20 cellular contexts compared by ENCODE assay signal in genomic region chr17:61057257-61057656, GRCh38.
DNase-seq lines count a peak whose midpoint lies in the region; ATAC-seq lines count a peak whose summit lies in the region.
"Had no signal": no experiment of that assay in that cellular context is flagged by ENCODE, and none has a peak within 500 bp of the region (broad histone marks: within the 10 kb centered on the region; RNA-seq: fewer than 3 reads in every experiment).

No MANE protein-coding gene starts in this region.

- H3K27ac Mint-ChIP-seq in activated naive CD8-positive, alpha-beta T cell treated with anti-CD3 and anti-CD28 coated beads, Interleukin-2, amount 10 ng/mL, durations not matched to agents 7 days and 5 days = peak overlapping the region; percentile 39
- no peak overlapping the region for H3K27ac Mint-ChIP-seq in activated naive CD8-positive, alpha-beta T cell treated with anti-CD3 and anti-CD28 coated beads for 36 hours
- H3K27ac Mint-ChIP-seq in activated CD8-positive, alpha-beta T cell treated with anti-CD3 and anti-CD28 coated beads, Interleukin-2, amount 10 ng/mL, durations not matched to agents 7 days and 5 days = no peak overlapping the region
- H3K27ac Mint-ChIP-seq in stimulated activated naive CD8-positive, alpha-beta T cell treated with anti-CD3 and anti-CD28 coated beads, Interleukin-15, amount 100 ng/mL, for 72 hours = peak overlapping the region in 1 of 2 donors; percentile 21
- H3K27ac Mint-ChIP-seq: CD8-positive, alpha-beta T cell; T-helper 1 cell treated with Interleukin-12 subunit alpha and Interleukin-12 subunit beta and Interleukin-4 antibody, amounts not matched to agents 30 μg/mL and 1 μg/mL, for 36 hours had no signal

- no peak overlapping the region for H3K27ac ChIP-seq in epithelial cell of prostate
- H3K27ac ChIP-seq: right atrium auricular region, SK-N-MC had no signal

- DNase-seq in activated naive CD8-positive, alpha-beta T cell treated with anti-CD3 and anti-CD28 coated beads, Interleukin-2, amount 10 ng/mL, durations not matched to agents 7 days and 5 days = no peak
- no peak for DNase-seq in activated naive CD8-positive, alpha-beta T cell treated with anti-CD3 and anti-CD28 coated beads for 36 hours
- DNase-seq in activated CD8-positive, alpha-beta T cell treated with anti-CD3 and anti-CD28 coated beads, Interleukin-2, amount 10 ng/mL, durations not matched to agents 7 days and 5 days = no peak
- DNase-seq in epithelial cell of prostate (ENCODE audit: low read depth, low spot score) = peak; percentile 14
- no peak for DNase-seq in stimulated activated naive CD8-positive, alpha-beta T cell treated with anti-CD3 and anti-CD28 coated beads, Interleukin-15, amount 100 ng/mL, for 72 hours
- DNase-seq: activated CD4-positive, CD25-positive, alpha-beta regulatory T cell treated with anti-CD3 and anti-CD28 coated beads, Interleukin-2, amount 50 U/mL, for 72 hours; activated naive CD4-positive, alpha-beta T cell treated with anti-CD3 and anti-CD28 coated beads, Interleukin-2, amount 50 U/mL, for 16 hours; aorta; CD8-positive, alpha-beta T cell; kidney glomerular epithelial cell; NCI-H146; NCI-H2107; NCI-H446; upper lobe of left lung had no signal

- peaks cover 2% of the 10 kb centered on the region for H3K36me3 Mint-ChIP-seq in activated naive CD8-positive, alpha-beta T cell treated with anti-CD3 and anti-CD28 coated beads, Interleukin-2, amount 10 ng/mL, durations not matched to agents 7 days and 5 days
- H3K36me3 Mint-ChIP-seq in activated naive CD8-positive, alpha-beta T cell treated with anti-CD3 and anti-CD28 coated beads for 36 hours = peaks cover 5% of the 10 kb centered on the region
- peaks cover 3% of the 10 kb centered on the region for H3K36me3 Mint-ChIP-seq in activated CD8-positive, alpha-beta T cell treated with anti-CD3 and anti-CD28 coated beads, Interleukin-2, amount 10 ng/mL, durations not matched to agents 7 days and 5 days (ENCODE audit: low read depth)
- H3K36me3 Mint-ChIP-seq: CD8-positive, alpha-beta T cell had no signal

- CTCF ChIA-PET in activated CD8-positive, alpha-beta T cell treated with anti-CD3 and anti-CD28 coated beads, Interleukin-2, amount 10 ng/mL, durations not matched to agents 7 days and 5 days (lab: Charles Lee) = no interaction called here

- H3K9me3 Mint-ChIP-seq in activated naive CD8-positive, alpha-beta T cell treated with anti-CD3 and anti-CD28 coated beads, Interleukin-2, amount 10 ng/mL, durations not matched to agents 7 days and 5 days = no peaks in the 10 kb centered on the region
- H3K9me3 Mint-ChIP-seq in activated naive CD8-positive, alpha-beta T cell treated with anti-CD3 and anti-CD28 coated beads for 36 hours = no peaks in the 10 kb centered on the region
- H3K9me3 Mint-ChIP-seq in activated CD8-positive, alpha-beta T cell treated with anti-CD3 and anti-CD28 coated beads, Interleukin-2, amount 10 ng/mL, durations not matched to agents 7 days and 5 days (ENCODE audit: insufficient read depth) = no peaks in the 10 kb centered on the region
- no peaks in the 10 kb centered on the region for H3K9me3 Mint-ChIP-seq in stimulated activated naive CD8-positive, alpha-beta T cell treated with anti-CD3 and anti-CD28 coated beads, Interleukin-15, amount 100 ng/mL, for 72 hours
- H3K9me3 Mint-ChIP-seq: CD8-positive, alpha-beta T cell; T-helper 1 cell treated with Interleukin-12 subunit alpha and Interleukin-12 subunit beta and Interleukin-4 antibody, amounts not matched to agents 30 μg/mL and 1 μg/mL, for 36 hours had no signal

- peak overlapping the region; percentile 35 for H3K4me3 Mint-ChIP-seq in activated naive CD8-positive, alpha-beta T cell treated with anti-CD3 and anti-CD28 coated beads, Interleukin-2, amount 10 ng/mL, durations not matched to agents 7 days and 5 days
- no peak overlapping the region for H3K4me3 Mint-ChIP-seq in activated naive CD8-positive, alpha-beta T cell treated with anti-CD3 and anti-CD28 coated beads for 36 hours
- H3K4me3 Mint-ChIP-seq in activated CD8-positive, alpha-beta T cell treated with anti-CD3 and anti-CD28 coated beads, Interleukin-2, amount 10 ng/mL, durations not matched to agents 7 days and 5 days = peak overlapping the region; percentile 4
- peak overlapping the region in 1 of 2 donors; percentile 20 for H3K4me3 Mint-ChIP-seq in stimulated activated naive CD8-positive, alpha-beta T cell treated with anti-CD3 and anti-CD28 coated beads, Interleukin-15, amount 100 ng/mL, for 72 hours
- H3K4me3 Mint-ChIP-seq: CD8-positive, alpha-beta T cell; T-helper 1 cell treated with Interleukin-12 subunit alpha and Interleukin-12 subunit beta and Interleukin-4 antibody, amounts not matched to agents 30 μg/mL and 1 μg/mL, for 36 hours had no signal

- H3K4me1 Mint-ChIP-seq in activated naive CD8-positive, alpha-beta T cell treated with anti-CD3 and anti-CD28 coated beads, Interleukin-2, amount 10 ng/mL, durations not matched to agents 7 days and 5 days = peaks cover 15% of the 10 kb centered on the region
- H3K4me1 Mint-ChIP-seq in activated naive CD8-positive, alpha-beta T cell treated with anti-CD3 and anti-CD28 coated beads for 36 hours = peaks cover 12% of the 10 kb centered on the region
- H3K4me1 Mint-ChIP-seq in activated CD8-positive, alpha-beta T cell treated with anti-CD3 and anti-CD28 coated beads, Interleukin-2, amount 10 ng/mL, durations not matched to agents 7 days and 5 days (ENCODE audit: low read depth) = peaks cover 25% of the 10 kb centered on the region
- H3K4me1 Mint-ChIP-seq in stimulated activated naive CD8-positive, alpha-beta T cell treated with anti-CD3 and anti-CD28 coated beads, Interleukin-15, amount 100 ng/mL, for 72 hours = peaks cover 14% of the 10 kb centered on the region

- ATAC-seq in activated naive CD8-positive, alpha-beta T cell treated with anti-CD3 and anti-CD28 coated beads, Interleukin-2, amount 10 ng/mL, durations not matched to agents 7 days and 5 days (ENCODE audit: low read depth) = peak; percentile 94
- peak; percentile 81 for ATAC-seq in activated CD8-positive, alpha-beta T cell treated with anti-CD3 and anti-CD28 coated beads, Interleukin-2, amount 10 ng/mL, durations not matched to agents 7 days and 5 days
- ATAC-seq in stimulated activated naive CD8-positive, alpha-beta T cell treated with anti-CD3 and anti-CD28 coated beads, Interleukin-15, amount 100 ng/mL, for 72 hours = peak; percentile 91
- no peak for ATAC-seq in GM18519 (IDR thresholded peaks at IDR 0.05; ENCODE audit: low FRiP score, unreplicated experiment)
- no peak for ATAC-seq in HG02981 (IDR thresholded peaks at IDR 0.05; ENCODE audit: unreplicated experiment)
- ATAC-seq in GM21515 (IDR thresholded peaks at IDR 0.05; ENCODE audit: unreplicated experiment) = no peak
- ATAC-seq: CD8-positive, alpha-beta T cell had no signal

- H3K27me3 Mint-ChIP-seq in activated naive CD8-positive, alpha-beta T cell treated with anti-CD3 and anti-CD28 coated beads, Interleukin-2, amount 10 ng/mL, durations not matched to agents 7 days and 5 days = no peaks in the 10 kb centered on the region
- no peaks in the 10 kb centered on the region for H3K27me3 Mint-ChIP-seq in activated naive CD8-positive, alpha-beta T cell treated with anti-CD3 and anti-CD28 coated beads for 36 hours
- no peaks in the 10 kb centered on the region for H3K27me3 Mint-ChIP-seq in activated CD8-positive, alpha-beta T cell treated with anti-CD3 and anti-CD28 coated beads, Interleukin-2, amount 10 ng/mL, durations not matched to agents 7 days and 5 days (ENCODE audit: low read depth)
- H3K27me3 Mint-ChIP-seq in stimulated activated naive CD8-positive, alpha-beta T cell treated with anti-CD3 and anti-CD28 coated beads, Interleukin-15, amount 100 ng/mL, for 72 hours = no peaks in the 10 kb centered on the region

- POLR2A ChIA-PET in activated naive CD8-positive, alpha-beta T cell treated with anti-CD3 and anti-CD28 coated beads, Interleukin-2, amount 10 ng/mL, durations not matched to agents 7 days and 5 days (lab: Charles Lee) = interaction anchor here (0.6 to 0.9 kb wide), 2 partner anchors 9 to 15 kb away, joined by 3 read pairs; no protein-coding TSS in a partner anchor
- POLR2A ChIA-PET in activated CD8-positive, alpha-beta T cell treated with anti-CD3 and anti-CD28 coated beads, Interleukin-2, amount 10 ng/mL, durations not matched to agents 7 days and 5 days (lab: Charles Lee) = interaction anchor here (0.6 kb wide), 1 partner anchor 83 kb away, joined by 3 read pairs; no protein-coding TSS in a partner anchor

Comparison
In these comparisons a context has a peak if more than half of its experiments do, and no peak if none do; other contexts are left out.
1. ATAC-seq: peak in activated naive CD8-positive, alpha-beta T cell treated with anti-CD3 and anti-CD28 coated beads, Interleukin-2, amount 10 ng/mL, durations not matched to agents 7 days and 5 days (single experiment), activated CD8-positive, alpha-beta T cell treated with anti-CD3 and anti-CD28 coated beads, Interleukin-2, amount 10 ng/mL, durations not matched to agents 7 days and 5 days (single experiment) and stimulated activated naive CD8-positive, alpha-beta T cell treated with anti-CD3 and anti-CD28 coated beads, Interleukin-15, amount 100 ng/mL, for 72 hours (single experiment); none in GM18519 (single experiment), HG02981 (single experiment) and GM21515 (single experiment).